In genomic region chr16:2753523-2754020, GRCh38 we compare ENCODE assay signal across 8 cellular contexts. TPM values are rescaled to one million over a fixed set of nuclear protein-coding genes. Genes with fewer than 3 reads are reported as not detected.
DNase-seq lines count a peak whose midpoint lies in the region; ATAC-seq and TF ChIP-seq lines count a peak whose summit lies in the region.

No MANE protein-coding gene starts in this region.

- WGBS in psoas muscle, 3 donors: 1 to 2% (median 1%) methylated on average over 17 of the region's 17 CpGs

- H3K36me3 Mint-ChIP-seq in GM23338 (ENCODE audit: low read depth) (peaks cover 64% of the 10 kb centered on the region), T-helper 17 cell (ENCODE audit: low read depth) (peaks cover 21% of the 10 kb centered on the region)

- H3K27ac Mint-ChIP-seq in GM23338: peak overlapping the region; percentile 95
- peak overlapping the region; percentile 97 for H3K27ac Mint-ChIP-seq in T-helper 17 cell

- no peak for TF ChIP-seq CTCF in GM23338 (conservative IDR thresholded peaks at IDR 0.05; ENCODE audit: low read depth in 2 of 2)
- TF ChIP-seq CTCF in foreskin fibroblast (IDR thresholded peaks at IDR 0.05; ENCODE audit: low read depth, low read length): no peak
- TF ChIP-seq CTCF in psoas muscle (IDR thresholded peaks at IDR 0.05): no peak

- peaks cover 15% of the 10 kb centered on the region for H3K36me3 ChIP-seq in GM23338 (ENCODE audit: insufficient read depth)
- peaks cover 5 to 32% of the 10 kb centered on the region in 2 donors for H3K36me3 ChIP-seq in psoas muscle (ENCODE audit: insufficient read depth in 1 of 2, low read depth in 1 of 2)

- H3K4me1 ChIP-seq in GM23338 (ENCODE audit: insufficient read depth) (peaks cover 25% of the 10 kb centered on the region), psoas muscle (peaks cover 47% of the 10 kb centered on the region)

- H4K20me1 ChIP-seq in GM23338 (replicated peaks; ENCODE audit: insufficient read depth): peaks cover 46% of the 10 kb centered on the region

- H3K4me3 Mint-ChIP-seq in GM23338 (peak overlapping the region; percentile 93), T-helper 17 cell (peak overlapping the region; percentile 95)

- H3K9me2 ChIP-seq in GM23338 (ENCODE audit: insufficient read depth): no peaks in the 10 kb centered on the region

- DNase-seq in GM23338 (ENCODE audit: low spot score) (no peak), T-helper 17 cell (no peak), foreskin fibroblast (peak in 1 of 2 donors; percentile 47), psoas muscle (no peak), DMS53 (lab: John Stamatoyannopoulos, UW) (no peak), NCI-H226 (no peak), foreskin melanocyte (no peak), SHP77 (lab: John Stamatoyannopoulos, UW) (no peak)

- H3K9me3 Mint-ChIP-seq in GM23338: no peaks in the 10 kb centered on the region; the same call in 1 of the 3 replicates

- peak overlapping the region; percentile 100 for H3K4me2 ChIP-seq in GM23338

- H3K27ac ChIP-seq in GM23338 (ENCODE audit: low read depth) (peak overlapping the region; percentile 99), psoas muscle (peak overlapping the region; percentile 97)

- intact Hi-C loops in psoas muscle (cut with DNase I): loop anchor here in 1 of 2 donors (2.0 kb wide), 1 partner anchor 17 kb away; no protein-coding TSS in a partner anchor

- ATAC-seq in GM23338 (no peak), T-helper 17 cell (no peak), psoas muscle (no peak)

- H3K79me2 ChIP-seq in GM23338 (replicated peaks; ENCODE audit: insufficient read depth): peaks cover 73% of the 10 kb centered on the region

- peaks cover 54% of the 10 kb centered on the region for H3F3A ChIP-seq in GM23338 (replicated peaks; ENCODE audit: low read depth)

- H3K4me1 Mint-ChIP-seq in GM23338 (peaks cover 35% of the 10 kb centered on the region), T-helper 17 cell (peaks cover 44% of the 10 kb centered on the region)

- H2AFZ ChIP-seq in GM23338: no peak overlapping the region

- H3K4me3 ChIP-seq in GM23338 (peak overlapping the region; percentile 99), foreskin fibroblast (ENCODE audit: low read depth in 1 of 2, low read length in 2 of 2) (peak overlapping the region; percentile 56 to 88), psoas muscle (peak overlapping the region; percentile 96)

- no peaks in the 10 kb centered on the region for H3K27me3 ChIP-seq in GM23338 (ENCODE audit: insufficient read depth)
- no peaks in the 10 kb centered on the region for H3K27me3 ChIP-seq in psoas muscle (ENCODE audit: insufficient read depth in 3 of 3, low read length in 2 of 3)

- H3K27me3 Mint-ChIP-seq in GM23338 (ENCODE audit: insufficient read depth, low read depth, poor library complexity): peaks cover 20% of the 10 kb centered on the region
- H3K27me3 Mint-ChIP-seq in T-helper 17 cell: no peaks in the 10 kb centered on the region

- no peaks in the 10 kb centered on the region for H3K9me3 ChIP-seq in T-helper 17 cell (ENCODE audit: control insufficient read depth, low read length, poor library complexity, severe bottlenecking)
- no peaks in the 10 kb centered on the region for H3K9me3 ChIP-seq in psoas muscle

TF ChIP-seq in GM23338, 12 proteins besides CTCF, POLR2A, EP300 and RAD21 (continues in another document):
- no peak for TF ChIP-seq EZH2 (IDR thresholded peaks at IDR 0.05; ENCODE audit: low read depth, unreplicated experiment)
- TF ChIP-seq ETS1 (IDR thresholded peaks at IDR 0.05): no peak
- TF ChIP-seq, protein P1, sequence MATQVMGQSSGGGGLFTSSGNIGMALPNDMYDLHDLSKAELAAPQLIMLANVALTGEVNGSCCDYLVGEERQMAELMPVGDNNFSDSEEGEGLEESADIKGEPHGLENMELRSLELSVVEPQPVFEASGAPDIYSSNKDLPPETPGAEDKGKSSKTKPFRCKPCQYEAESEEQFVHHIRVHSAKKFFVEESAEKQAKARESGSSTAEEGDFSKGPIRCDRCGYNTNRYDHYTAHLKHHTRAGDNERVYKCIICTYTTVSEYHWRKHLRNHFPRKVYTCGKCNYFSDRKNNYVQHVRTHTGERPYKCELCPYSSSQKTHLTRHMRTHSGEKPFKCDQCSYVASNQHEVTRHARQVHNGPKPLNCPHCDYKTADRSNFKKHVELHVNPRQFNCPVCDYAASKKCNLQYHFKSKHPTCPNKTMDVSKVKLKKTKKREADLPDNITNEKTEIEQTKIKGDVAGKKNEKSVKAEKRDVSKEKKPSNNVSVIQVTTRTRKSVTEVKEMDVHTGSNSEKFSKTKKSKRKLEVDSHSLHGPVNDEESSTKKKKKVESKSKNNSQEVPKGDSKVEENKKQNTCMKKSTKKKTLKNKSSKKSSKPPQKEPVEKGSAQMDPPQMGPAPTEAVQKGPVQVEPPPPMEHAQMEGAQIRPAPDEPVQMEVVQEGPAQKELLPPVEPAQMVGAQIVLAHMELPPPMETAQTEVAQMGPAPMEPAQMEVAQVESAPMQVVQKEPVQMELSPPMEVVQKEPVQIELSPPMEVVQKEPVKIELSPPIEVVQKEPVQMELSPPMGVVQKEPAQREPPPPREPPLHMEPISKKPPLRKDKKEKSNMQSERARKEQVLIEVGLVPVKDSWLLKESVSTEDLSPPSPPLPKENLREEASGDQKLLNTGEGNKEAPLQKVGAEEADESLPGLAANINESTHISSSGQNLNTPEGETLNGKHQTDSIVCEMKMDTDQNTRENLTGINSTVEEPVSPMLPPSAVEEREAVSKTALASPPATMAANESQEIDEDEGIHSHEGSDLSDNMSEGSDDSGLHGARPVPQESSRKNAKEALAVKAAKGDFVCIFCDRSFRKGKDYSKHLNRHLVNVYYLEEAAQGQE (IDR thresholded peaks at IDR 0.05; ENCODE audit: unreplicated experiment): no peak
- no peak for TF ChIP-seq POLR2AphosphoS5 (IDR thresholded peaks at IDR 0.05; ENCODE audit: low read depth)
- TF ChIP-seq EZH2phosphoT487 (IDR thresholded peaks at IDR 0.05; ENCODE audit: unreplicated experiment): no peak
- TF ChIP-seq NANOG (IDR thresholded peaks at IDR 0.05; ENCODE audit: borderline replicate concordance): no peak
- no peak for TF ChIP-seq ZNF114 (CRISPR knock-in tag; IDR thresholded peaks at IDR 0.05)
- TF ChIP-seq STAT1 (IDR thresholded peaks at IDR 0.05; ENCODE audit: unreplicated experiment): no peak
- TF ChIP-seq ZNF331 (CRISPR knock-in tag; IDR thresholded peaks at IDR 0.05; ENCODE audit: low read depth): no peak
- TF ChIP-seq CREB1 (CRISPR knock-in tag; IDR thresholded peaks at IDR 0.05; ENCODE audit: low read depth): no peak
- TF ChIP-seq JUNB (IDR thresholded peaks at IDR 0.05; ENCODE audit: unreplicated experiment): no peak

RNA-seq across cellular contexts. Expression of gene SRRM2, which starts 1.1 kb away (rescaled TPM):
- 253 and 308 TPM in 2 replicates for total RNA-seq in GM23338 (2014; rRNA removed; shearing (Covaris generic))
- 893 and 928 TPM in 2 replicates for polyA plus RNA-seq in GM23338 (2016; fragmentation: Nextera tagmentation; extraction: Ambion mirVana)
- 1,000 to 10,000 TPM; 1,185 to 1,285 TPM for total RNA-seq in T-helper 17 cell
- total RNA-seq in psoas muscle: 100 to 1,000 TPM; 277 to 413 (median 316) TPM
- polyA plus RNA-seq in psoas muscle: 100 to 1,000 TPM; 183 to 226 (median 216) TPM

RNA-seq across cellular contexts. Expression of gene ELOB, which starts 23.5 kb away (rescaled TPM):
- total RNA-seq in GM23338 (2014; rRNA removed; shearing (Covaris generic)): 278 and 696 TPM in 2 replicates
- 756 and 851 TPM in 2 replicates for polyA plus RNA-seq in GM23338 (2016; fragmentation: Nextera tagmentation; extraction: Ambion mirVana)
- total RNA-seq in T-helper 17 cell: 100 to 1,000 TPM; 121 to 131 TPM
- 100 to 1,000 TPM; 226 to 317 (median 296) TPM for total RNA-seq in psoas muscle
- 100 to 1,000 TPM; 344 to 660 (median 388) TPM for polyA plus RNA-seq in psoas muscle

RNA-seq across cellular contexts. Expression of gene PRSS27, which starts 33.5 kb away (rescaled TPM):
- total RNA-seq in GM23338 (2014; rRNA removed; shearing (Covaris generic)): 0.85 and 1.6 TPM in 2 replicates
- polyA plus RNA-seq in GM23338 (2016; fragmentation: Nextera tagmentation; extraction: Ambion mirVana) (0.73 and 1.1 TPM in 2 replicates), psoas muscle (under 1 TPM; 0.07 to 0.20 (median 0.08) TPM)
- total RNA-seq in T-helper 17 cell (1 to 10 TPM in 1 of 2 donors, under 1 TPM in 1; 0.83 to 1.4 TPM), psoas muscle (under 1 TPM in 2 of 4 donors, not detected in 2; 0.22 to 0.34 TPM)

RNA-seq across cellular contexts. Expression of gene PRSS33, which starts 33.8 kb away (rescaled TPM):
- total RNA-seq in GM23338 (2014; rRNA removed; shearing (Covaris generic)): 0.47 and 1.4 TPM in 2 replicates
- polyA plus RNA-seq in GM23338 (2016; fragmentation: Nextera tagmentation; extraction: Ambion mirVana) (0.24 TPM in 2 replicates), psoas muscle (not detected)
- total RNA-seq in T-helper 17 cell (not detected), psoas muscle (not detected)

RNA-seq across cellular contexts. Expression of gene PRSS41, which starts 44.7 kb away (rescaled TPM):
- not detected in 2 replicates for total RNA-seq in GM23338 (2014; rRNA removed; shearing (Covaris generic))
- polyA plus RNA-seq in GM23338 (2016; fragmentation: Nextera tagmentation; extraction: Ambion mirVana): not detected in 2 replicates
- not detected for total RNA-seq in T-helper 17 cell
- total RNA-seq in psoas muscle: not detected
- polyA plus RNA-seq in psoas muscle: not detected
